ENCODE assay signal across 11 cellular contexts in genomic region chr21:27769763-27770162, GRCh38.
"Had no signal": no experiment of that assay in that cellular context is flagged by ENCODE, and none has a peak within 500 bp of the region (broad histone marks: within the 10 kb centered on the region; RNA-seq: fewer than 3 reads in every experiment).

No MANE protein-coding gene starts in this region.

- ATAC-seq: lower lobe of right lung, upper lobe of right lung had no signal

- DNase-seq: activated naive CD4-positive, alpha-beta T cell treated with anti-CD3 and anti-CD28 coated beads, Interleukin-2, amount 50 U/mL, for 16 hours; adrenal gland; central memory CD4-positive, alpha-beta T cell; effector CD8-positive, alpha-beta T cell; hypothalamus; lower lobe of right lung; naive B cell; stimulated activated CD4-positive, alpha-beta T cell treated with anti-CD3 and anti-CD28 coated beads, Interleukin-15, amount 100 ng/mL, for 24 hours; stimulated activated CD4-positive, alpha-beta T cell treated with anti-CD3 and anti-CD28 coated beads, Interleukin-4, amount 100 ng/mL, for 24 hours; testis; upper lobe of right lung had no signal
